ENCODE assay signal across 1 cellular context in the genomic region with DNA sequence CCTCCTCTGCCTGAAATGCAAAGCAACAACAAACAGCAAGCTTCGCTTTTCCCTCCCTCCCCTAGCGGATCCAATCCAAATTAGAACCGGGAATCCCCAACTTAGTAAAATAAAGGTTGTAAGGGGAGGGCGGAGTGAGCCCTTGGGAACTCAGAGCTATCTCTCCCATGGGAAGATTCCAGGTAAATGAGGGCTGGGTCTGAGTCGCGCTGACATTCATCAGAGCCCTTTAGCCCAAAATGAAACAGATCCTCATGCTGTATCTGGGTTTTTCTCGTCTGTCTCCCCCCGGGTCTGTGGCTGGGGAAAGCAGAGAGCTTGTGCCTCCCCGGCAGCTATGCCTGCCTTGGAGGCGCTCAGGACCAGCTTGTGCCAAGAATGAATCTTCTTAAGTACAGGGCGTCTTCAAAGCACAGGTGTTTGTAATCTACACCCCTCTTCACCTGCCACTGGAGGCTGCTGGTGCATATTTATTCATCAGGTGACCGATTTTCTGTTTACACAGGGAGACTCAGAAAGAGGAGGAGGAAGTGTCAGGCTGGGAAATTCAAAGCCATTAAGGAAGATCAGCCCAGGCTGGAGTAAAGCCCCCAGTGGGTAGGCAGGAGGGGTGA.
TF ChIP-seq lines count a peak whose summit lies in the region.

No MANE protein-coding gene starts in this region.

TF ChIP-seq in K562, 482 proteins besides CTCF, POLR2A, EP300 and RAD21 (continued from another document):
- TF ChIP-seq, protein P1, sequence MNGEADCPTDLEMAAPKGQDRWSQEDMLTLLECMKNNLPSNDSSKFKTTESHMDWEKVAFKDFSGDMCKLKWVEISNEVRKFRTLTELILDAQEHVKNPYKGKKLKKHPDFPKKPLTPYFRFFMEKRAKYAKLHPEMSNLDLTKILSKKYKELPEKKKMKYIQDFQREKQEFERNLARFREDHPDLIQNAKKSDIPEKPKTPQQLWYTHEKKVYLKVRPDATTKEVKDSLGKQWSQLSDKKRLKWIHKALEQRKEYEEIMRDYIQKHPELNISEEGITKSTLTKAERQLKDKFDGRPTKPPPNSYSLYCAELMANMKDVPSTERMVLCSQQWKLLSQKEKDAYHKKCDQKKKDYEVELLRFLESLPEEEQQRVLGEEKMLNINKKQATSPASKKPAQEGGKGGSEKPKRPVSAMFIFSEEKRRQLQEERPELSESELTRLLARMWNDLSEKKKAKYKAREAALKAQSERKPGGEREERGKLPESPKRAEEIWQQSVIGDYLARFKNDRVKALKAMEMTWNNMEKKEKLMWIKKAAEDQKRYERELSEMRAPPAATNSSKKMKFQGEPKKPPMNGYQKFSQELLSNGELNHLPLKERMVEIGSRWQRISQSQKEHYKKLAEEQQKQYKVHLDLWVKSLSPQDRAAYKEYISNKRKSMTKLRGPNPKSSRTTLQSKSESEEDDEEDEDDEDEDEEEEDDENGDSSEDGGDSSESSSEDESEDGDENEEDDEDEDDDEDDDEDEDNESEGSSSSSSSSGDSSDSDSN (IDR thresholded peaks at IDR 0.05; ENCODE audit: borderline replicate concordance in 1 of 2, low read depth in 2 of 2, low read length in 2 of 2) = peak; percentile 63 to 69; a peak in 2 of 4 replicates
- TF ChIP-seq TAF1 (IDR thresholded peaks at IDR 0.05; ENCODE audit: control insufficient read depth, extremely low read depth, insufficient read depth, low read length, severe bottlenecking) = peak; percentile 15
- TF ChIP-seq SPI1 (IDR thresholded peaks at IDR 0.05; ENCODE audit: borderline replicate concordance, low read depth, low read length) = peak; percentile 60; the same call in 1 of the 2 replicates
TF ChIP-seq in K562: peak in this region for 21.
